8 cellular contexts compared by ENCODE assay signal in the genomic region with DNA sequence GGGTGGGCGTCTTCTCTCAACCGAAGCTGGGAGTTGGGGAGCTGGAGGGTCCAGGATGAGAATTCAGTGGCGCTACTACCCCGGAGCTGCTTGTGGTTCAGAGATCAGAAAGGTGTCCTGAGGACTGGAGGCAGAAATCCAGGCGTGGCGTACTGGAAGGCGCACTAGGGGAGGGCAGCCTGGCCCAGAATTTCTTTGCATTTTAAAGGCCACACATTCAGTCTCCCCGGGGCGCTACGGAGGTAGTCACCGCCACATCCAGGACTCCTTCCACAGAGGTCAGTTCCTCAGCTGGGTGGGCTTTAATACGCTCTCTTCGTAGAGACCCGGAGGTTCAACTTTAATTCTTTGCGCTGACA.
DNase-seq lines count a peak whose midpoint lies in the region; ATAC-seq lines count a peak whose summit lies in the region.

No MANE protein-coding gene starts in this region.

- H3K4me3 ChIP-seq in NT2/D1 (ENCODE audit: insufficient read length, low read depth) (peak overlapping the region; percentile 67), mucosa of rectum (ENCODE audit: low read length in 2 of 2) (peak overlapping the region; percentile 92 to 98)

- H3K36me3 ChIP-seq in NT2/D1 (ENCODE audit: insufficient read depth, insufficient read length, low read length) (no peaks in the 10 kb centered on the region), mucosa of rectum (ENCODE audit: control insufficient read depth in 2 of 2, insufficient read depth in 2 of 2, low read length in 2 of 2) (no peaks in the 10 kb centered on the region)

- no peaks in the 10 kb centered on the region for H3K9me3 ChIP-seq in NT2/D1 (ENCODE audit: insufficient read depth, low read length)
- H3K9me3 ChIP-seq in mucosa of rectum (ENCODE audit: control insufficient read depth in 2 of 2, low read length in 2 of 2) = no peaks in the 10 kb centered on the region

- H3K27ac ChIP-seq in mucosa of rectum (ENCODE audit: low read depth in 2 of 2, low read length in 2 of 2) = peak overlapping the region; percentile 93 to 94

- DNase-seq in NCI-H1105 treated with DMSO at 0.1 percent for 48 hours (lab: John Stamatoyannopoulos, UW) (peak; percentile 10), NCI-H1105 (lab: John Stamatoyannopoulos, UW) (no peak), NT2/D1 (ENCODE audit: low read depth, low spot score) (peak; percentile 28), ecto neural progenitor cell (ENCODE audit: low spot score) (peak; percentile 54), hippocampal formation (lab: John Stamatoyannopoulos, UW) (no peak)
- no peak for DNase-seq in activated effector memory CD4-positive, alpha-beta T cell treated with anti-CD3 and anti-CD28 coated beads, Interleukin-2, amount 50 U/mL, for 16 hours

- ATAC-seq in HG02678 (IDR thresholded peaks at IDR 0.05; ENCODE audit: unreplicated experiment) = peak; percentile 7

- H3K27me3 ChIP-seq in NT2/D1 (ENCODE audit: insufficient read depth, insufficient read length) (peaks cover 45% of the 10 kb centered on the region), mucosa of rectum (ENCODE audit: control insufficient read depth in 2 of 2, insufficient read depth in 2 of 2, low read length in 2 of 2) (no peaks in the 10 kb centered on the region)

- H3K4me1 ChIP-seq in NT2/D1 (ENCODE audit: insufficient read depth, insufficient read length) (no peaks in the 10 kb centered on the region), mucosa of rectum (ENCODE audit: control insufficient read depth in 2 of 2, insufficient read depth in 2 of 2, low read length in 2 of 2) (peaks cover 21 to 32% of the 10 kb centered on the region in 2 donors)

- H3K9ac ChIP-seq in NT2/D1 (ENCODE audit: insufficient read length, low read depth) (peak overlapping the region; percentile 58), mucosa of rectum (ENCODE audit: low read depth in 1 of 2, low read length in 2 of 2) (peak overlapping the region; percentile 86 to 91)

Comparison
In these comparisons a context has a peak if more than half of its experiments do, and no peak if none do; other contexts are left out.
1. DNase-seq: peak in NCI-H1105 treated with DMSO at 0.1 percent for 48 hours (single experiment), NT2/D1 (single experiment) and ecto neural progenitor cell (single experiment); none in NCI-H1105 (single experiment), activated effector memory CD4-positive, alpha-beta T cell treated with anti-CD3 and anti-CD28 coated beads, Interleukin-2, amount 50 U/mL, for 16 hours (single experiment) and hippocampal formation (0 of 2).